Comparison of ENCODE assay signal across 9 cellular contexts in genomic region chr6:43496370-43497128, GRCh38. TPM values are rescaled to one million over a fixed set of nuclear protein-coding genes. Genes with fewer than 3 reads are reported as not detected.
DNase-seq lines count a peak whose midpoint lies in the region; ATAC-seq and TF ChIP-seq lines count a peak whose summit lies in the region.
"Had no signal": no experiment of that assay in that cellular context is flagged by ENCODE, and none has a peak within 500 bp of the region (broad histone marks: within the 10 kb centered on the region; RNA-seq: fewer than 3 reads in every experiment).

No MANE protein-coding gene starts in this region.

- DNase-seq in ELR (ENCODE audit: low read depth) (peak; percentile 89), NCI-H1694 (lab: John Stamatoyannopoulos, UW) (peak; percentile 14), neural crest cell (ENCODE audit: low read depth, low spot score) (no peak), NCI-H345 (lab: John Stamatoyannopoulos, UW) (no peak), midbrain (lab: John Stamatoyannopoulos, UW) (no peak), NCI-H1436 (lab: John Stamatoyannopoulos, UW) (no peak)
- no peak for DNase-seq in effector memory CD8-positive, alpha-beta T cell

- H3K27me3 Mint-ChIP-seq in effector memory CD8-positive, alpha-beta T cell = no peaks in the 10 kb centered on the region
- H3K27me3 Mint-ChIP-seq in neural crest cell (ENCODE audit: low read depth) = no peaks in the 10 kb centered on the region
- H3K27me3 Mint-ChIP-seq: T-cell had no signal

- peak; percentile 24 for ATAC-seq in effector memory CD8-positive, alpha-beta T cell (replicated peaks)
- no peak for ATAC-seq in GM21825 (IDR thresholded peaks at IDR 0.05; ENCODE audit: unreplicated experiment)

- H3K27ac Mint-ChIP-seq in effector memory CD8-positive, alpha-beta T cell = peak overlapping the region in 1 of 2 donors; percentile 96
- no peak overlapping the region for H3K27ac Mint-ChIP-seq in neural crest cell (ENCODE audit: unreplicated experiment)

- peaks cover 8% of the 10 kb centered on the region for H3K36me3 Mint-ChIP-seq in effector memory CD8-positive, alpha-beta T cell (ENCODE audit: insufficient read depth)
- H3K36me3 Mint-ChIP-seq in neural crest cell (ENCODE audit: low read depth) = no peaks in the 10 kb centered on the region

- H3K4me3 Mint-ChIP-seq in effector memory CD8-positive, alpha-beta T cell = no peak overlapping the region
- H3K4me3 Mint-ChIP-seq in neural crest cell = no peak overlapping the region
- H3K4me3 Mint-ChIP-seq: T-cell had no signal

- H3K9me3 Mint-ChIP-seq in effector memory CD8-positive, alpha-beta T cell = no peaks in the 10 kb centered on the region
- no peaks in the 10 kb centered on the region for H3K9me3 Mint-ChIP-seq in neural crest cell
- H3K9me3 Mint-ChIP-seq: T-cell had no signal

- TF ChIP-seq CTCF in neural crest cell (conservative IDR thresholded peaks at IDR 0.05) = peak; percentile 59

- peaks cover 27 to 28% of the 10 kb centered on the region in 2 donors for H3K4me1 Mint-ChIP-seq in effector memory CD8-positive, alpha-beta T cell (ENCODE audit: low read depth in 2 of 2)
- peaks cover 16% of the 10 kb centered on the region for H3K4me1 Mint-ChIP-seq in neural crest cell

RNA-seq across cellular contexts. Expression of gene LRRC73, which starts 13.6 kb away (rescaled TPM):
- 2.1 and 2.7 TPM in 2 replicates for total RNA-seq in neural crest cell

RNA-seq across cellular contexts. Expression of gene TJAP1, which starts 19.2 kb away (rescaled TPM):
- 47.3 and 52.1 TPM in 2 replicates for total RNA-seq in neural crest cell

RNA-seq across cellular contexts. Expression of gene YIPF3, which starts 20.2 kb away (rescaled TPM):
- 85.7 and 93.0 TPM in 2 replicates for total RNA-seq in neural crest cell

RNA-seq across cellular contexts. Expression of gene POLR1C, which starts 20.3 kb away (rescaled TPM):
- total RNA-seq in neural crest cell = 45.8 and 60.8 TPM in 2 replicates

RNA-seq across cellular contexts. Expression of gene DLK2, which starts 41.2 kb away (rescaled TPM):
- total RNA-seq in neural crest cell = 1.5 and 1.6 TPM in 2 replicates

Comparison
In these comparisons a context has a peak if more than half of its experiments do, and no peak if none do; other contexts are left out.
1. DNase-seq: peak in ELR (single experiment) and NCI-H1694 (single experiment); none in effector memory CD8-positive, alpha-beta T cell (0 of 3), neural crest cell (single experiment), NCI-H345 (single experiment), midbrain (single experiment) and NCI-H1436 (single experiment).